Comparison of ENCODE assay signal across 12 cellular contexts in genomic region chr16:66936889-66937554, GRCh38. TPM values are rescaled to one million over a fixed set of nuclear protein-coding genes. Genes with fewer than 3 reads are reported as not detected.
A peak's percentile ranks its signal among the peaks of the same experiment; 100 is the strongest.
DNase-seq lines count a peak whose midpoint lies in the region; ATAC-seq and TF ChIP-seq lines count a peak whose summit lies in the region.
"Had no signal": no experiment of that assay in that cellular context is flagged by ENCODE, and none has a peak within 500 bp of the region (broad histone marks: within the 10 kb centered on the region; RNA-seq: fewer than 3 reads in every experiment).

No MANE protein-coding gene starts in this region.

- H3K27ac Mint-ChIP-seq in CD8-positive, alpha-beta T cell = peak overlapping the region; percentile 11
- H3K27ac Mint-ChIP-seq in brain = peak overlapping the region in 4 of 5 experiments; percentile 39 to 89 (median 81)
- H3K27ac Mint-ChIP-seq in natural killer cell = peak overlapping the region; percentile 5 to 98

- intact Hi-C loops in CD8-positive, alpha-beta T cell (cut with DNase I, micrococcal nuclease) = no loop called here
- intact Hi-C loops in natural killer cell (cut with micrococcal nuclease) = no loop called here

- ATAC-seq in CD8-positive, alpha-beta T cell = no peak
- no peak for ATAC-seq in natural killer cell
- ATAC-seq: PC-3 had no signal

- no peaks in the 10 kb centered on the region for H3K27me3 ChIP-seq in CD8-positive, alpha-beta T cell (ENCODE audit: insufficient read depth, low read length)

- CTCF ChIA-PET in CD8-positive, alpha-beta T cell (lab: Charles Lee) = no interaction called here

- H3K4me1 Mint-ChIP-seq in CD8-positive, alpha-beta T cell (ENCODE audit: low read depth) = peaks cover 52% of the 10 kb centered on the region
- H3K4me1 Mint-ChIP-seq in brain (peaks cover 54% of the 10 kb centered on the region), natural killer cell (peaks cover 39 to 55% of the 10 kb centered on the region in 2 donors)

- peaks cover 33% of the 10 kb centered on the region for H3K4me1 ChIP-seq in CD8-positive, alpha-beta T cell (ENCODE audit: insufficient read depth, low read length)

- no peak for TF ChIP-seq CTCF in CD8-positive, alpha-beta T cell (IDR thresholded peaks at IDR 0.05)
- no peak for TF ChIP-seq CTCF in HFF-Myc (IDR thresholded peaks at IDR 0.05; ENCODE audit: low read depth, low read length, missing control alignments)
- TF ChIP-seq CTCF in brain (conservative IDR thresholded peaks at IDR 0.05) = no peak
- no peak for TF ChIP-seq CTCF in natural killer cell (IDR thresholded peaks at IDR 0.05)

- no peak for DNase-seq in CD8-positive, alpha-beta T cell
- DNase-seq in HFF-Myc (ENCODE audit: extremely low read depth, low read depth) (no peak), natural killer cell (no peak), CD1c-positive myeloid dendritic cell (ENCODE audit: extremely low spot score) (no peak), anterior cingulate cortex (lab: John Stamatoyannopoulos, UW) (no peak), NCI-H146 (lab: John Stamatoyannopoulos, UW) (no peak)
- DNase-seq: activated gamma-delta T cell, head of caudate nucleus, PC-3 had no signal

- POLR2A ChIA-PET in CD8-positive, alpha-beta T cell (lab: Charles Lee) = no interaction called here

- no peaks in the 10 kb centered on the region for H3K27me3 Mint-ChIP-seq in CD8-positive, alpha-beta T cell (ENCODE audit: low read depth)
- H3K27me3 Mint-ChIP-seq in brain (peaks cover 15% of the 10 kb centered on the region), natural killer cell (ENCODE audit: low read depth in 2 of 2) (no peaks in the 10 kb centered on the region)

- H3K9me3 Mint-ChIP-seq in CD8-positive, alpha-beta T cell = no peaks in the 10 kb centered on the region
- H3K9me3 Mint-ChIP-seq in brain = no peaks in the 10 kb centered on the region
- no peaks in the 10 kb centered on the region for H3K9me3 Mint-ChIP-seq in natural killer cell

- H3K36me3 ChIP-seq in CD8-positive, alpha-beta T cell (ENCODE audit: insufficient read depth, low read length) = no peaks in the 10 kb centered on the region

- H3K9me3 ChIP-seq in CD8-positive, alpha-beta T cell (ENCODE audit: low read length) = no peaks in the 10 kb centered on the region

- no peak overlapping the region for H3K27ac ChIP-seq in CD8-positive, alpha-beta T cell (ENCODE audit: low read depth, low read length)

- peaks cover 71% of the 10 kb centered on the region for H3K36me3 Mint-ChIP-seq in CD8-positive, alpha-beta T cell
- H3K36me3 Mint-ChIP-seq in brain = peaks cover 57% of the 10 kb centered on the region
- H3K36me3 Mint-ChIP-seq in natural killer cell = no peaks in the 10 kb centered on the region

- no peak overlapping the region for H3K4me3 ChIP-seq in CD8-positive, alpha-beta T cell (ENCODE audit: low read depth, low read length)
- H3K4me3 ChIP-seq in HFF-Myc (replicated peaks; ENCODE audit: low read depth, low read length) = peak overlapping the region; percentile 94; the same call in 1 of the 2 replicates

- peak overlapping the region; percentile 97 for H3K4me3 Mint-ChIP-seq in CD8-positive, alpha-beta T cell
- H3K4me3 Mint-ChIP-seq in brain (peak overlapping the region; percentile 71 to 99 (median 95)), natural killer cell (peak overlapping the region; percentile 21)

RNA-seq across cellular contexts. Expression of gene CES2, which starts 1.7 kb away (rescaled TPM):
- total RNA-seq in CD8-positive, alpha-beta T cell = 10 to 100 TPM; 62.9 to 67.0 TPM
- polyA plus RNA-seq in brain (ENCODE audit: insufficient read depth, low read depth, low replicate concordance) = 37.5 TPM
- total RNA-seq in natural killer cell = 10 to 100 TPM; 26.9 to 33.6 (median 33.1) TPM

RNA-seq across cellular contexts. Expression of gene CIAO2B, which starts 2.8 kb away (rescaled TPM):
- total RNA-seq in CD8-positive, alpha-beta T cell = 10 to 100 TPM; 55.0 to 58.2 TPM
- polyA plus RNA-seq in brain (ENCODE audit: insufficient read depth, low read depth, low replicate concordance) = 309 TPM
- total RNA-seq in natural killer cell = 10 to 100 TPM; 57.2 to 62.8 (median 60.0) TPM

RNA-seq across cellular contexts. Expression of gene RRAD, which starts 11.7 kb away (rescaled TPM):
- total RNA-seq in CD8-positive, alpha-beta T cell = under 1 TPM; 0.67 to 0.76 TPM
- 2.1 TPM for polyA plus RNA-seq in brain (ENCODE audit: insufficient read depth, low read depth, low replicate concordance)
- 1 to 10 TPM; 1.8 to 4.5 (median 2.8) TPM for total RNA-seq in natural killer cell

RNA-seq across cellular contexts. Expression of gene CDH16, which starts 18.3 kb away (rescaled TPM):
- not detected for total RNA-seq in CD8-positive, alpha-beta T cell
- not detected for polyA plus RNA-seq in brain (ENCODE audit: insufficient read depth, low read depth, low replicate concordance)
- not detected for total RNA-seq in natural killer cell
- total RNA-seq: dermis microvascular lymphatic vessel endothelial cell, LHCN-M2, PC-3 had no signal

RNA-seq across cellular contexts. Expression of gene CES3, which starts 24.0 kb away (rescaled TPM):
- 1 to 10 TPM in 1 of 2 experiments, under 1 TPM in 1; 0.71 to 1.2 TPM for total RNA-seq in CD8-positive, alpha-beta T cell
- polyA plus RNA-seq in brain (ENCODE audit: insufficient read depth, low read depth, low replicate concordance) = 0.93 TPM
- total RNA-seq in natural killer cell = under 1 TPM; 0.19 to 0.95 (median 0.27) TPM
- total RNA-seq: dermis microvascular lymphatic vessel endothelial cell had no signal

Comparison
In these comparisons a context has a peak if more than half of its experiments do, and no peak if none do; other contexts are left out.
1. H3K27ac Mint-ChIP-seq: peak in every context shown above with its lines; median percentile 81 in brain; 52 in natural killer cell; 11 in CD8-positive, alpha-beta T cell.
2. H3K4me3 Mint-ChIP-seq: peak in every context shown above with its lines; median percentile 97 in CD8-positive, alpha-beta T cell; 95 in brain; 21 in natural killer cell.